ENCODE assay signal across 1 cellular context in the genomic region with DNA sequence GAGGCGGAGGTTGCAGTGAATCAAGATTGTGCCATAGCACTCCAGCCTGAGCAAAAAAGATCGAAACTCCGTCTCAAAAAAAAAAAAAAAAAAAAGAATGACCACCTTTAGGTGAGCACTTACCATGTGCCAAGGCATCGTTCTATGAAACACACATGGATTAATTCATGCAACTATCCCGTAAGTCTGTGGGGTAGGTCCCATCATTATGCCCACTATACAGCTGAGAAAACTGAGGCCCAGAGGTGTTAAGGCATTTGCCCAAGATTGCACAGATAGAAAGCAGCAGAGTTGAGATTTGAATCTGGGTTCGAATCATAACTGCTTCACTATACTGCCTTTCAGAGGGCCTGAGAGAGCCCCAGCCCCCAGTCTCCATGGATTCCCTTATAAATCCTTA.
TF ChIP-seq lines count a peak whose summit lies in the region.

No MANE protein-coding gene starts in this region.

TF ChIP-seq in GM23338, 12 proteins besides CTCF, POLR2A, EP300 and RAD21:
- TF ChIP-seq STAT1 (IDR thresholded peaks at IDR 0.05; ENCODE audit: unreplicated experiment) (no peak), POLR2AphosphoS5 (IDR thresholded peaks at IDR 0.05; ENCODE audit: low read depth) (no peak), EZH2phosphoT487 (IDR thresholded peaks at IDR 0.05; ENCODE audit: unreplicated experiment) (no peak), CREB1 (CRISPR knock-in tag; IDR thresholded peaks at IDR 0.05; ENCODE audit: low read depth) (no peak), REST (IDR thresholded peaks at IDR 0.05; ENCODE audit: unreplicated experiment) (no peak), JUNB (IDR thresholded peaks at IDR 0.05; ENCODE audit: unreplicated experiment) (no peak)
